Comparison of ENCODE assay signal across 9 cellular contexts in genomic region chr11:117094776-117095175, GRCh38. TPM values are rescaled to one million over a fixed set of nuclear protein-coding genes. Genes with fewer than 3 reads are reported as not detected.
DNase-seq lines count a peak whose midpoint lies in the region; ATAC-seq and TF ChIP-seq lines count a peak whose summit lies in the region.
"Had no signal": no experiment of that assay in that cellular context is flagged by ENCODE, and none has a peak within 500 bp of the region (broad histone marks: within the 10 kb centered on the region; RNA-seq: fewer than 3 reads in every experiment).

No MANE protein-coding gene starts in this region.

- peaks cover 5% of the 10 kb centered on the region for H3K9me3 Mint-ChIP-seq in stimulated activated naive CD8-positive, alpha-beta T cell treated with anti-CD3 and anti-CD28 coated beads, Interleukin-15, Interleukin-2, amounts not matched to agents 100 ng/mL and 50 ng/mL, for 24 hours
- H3K9me3 Mint-ChIP-seq in memory B cell, result peaks cover 4% of the 10 kb centered on the region

- H3K4me3 ChIP-seq in cardiac fibroblast (replicated peaks in 1 of 2; ENCODE audit: low read depth in 2 of 2, low read length in 2 of 2) (no peak overlapping the region), uterus (no peak overlapping the region)

- no peaks in the 10 kb centered on the region for H3K27me3 ChIP-seq in uterus

- no peaks in the 10 kb centered on the region for H3K4me1 ChIP-seq in uterus

- no peak for ATAC-seq in stimulated activated naive CD8-positive, alpha-beta T cell treated with anti-CD3 and anti-CD28 coated beads, Interleukin-15, Interleukin-2, amounts not matched to agents 100 U/mL and 50 U/mL, for 24 hours
- no peak for ATAC-seq in memory B cell (ENCODE audit: low read depth)
- ATAC-seq in GM18517 (IDR thresholded peaks at IDR 0.05; ENCODE audit: unreplicated experiment), result no peak
- ATAC-seq in HG02970 (IDR thresholded peaks at IDR 0.05; ENCODE audit: low FRiP score, unreplicated experiment), result no peak
- ATAC-seq in HG02852 (IDR thresholded peaks at IDR 0.05; ENCODE audit: unreplicated experiment), result no peak

- H3K9me3 ChIP-seq in uterus, result no peaks in the 10 kb centered on the region

- intact Hi-C loops in uterus (cut with DNase I; ENCODE audit: low total_unique reads), result no loop called here

- no peak for TF ChIP-seq POLR2A in uterus (IDR thresholded peaks at IDR 0.05)

- no peaks in the 10 kb centered on the region for H3K36me3 ChIP-seq in uterus

- no peak for DNase-seq in stimulated activated naive CD8-positive, alpha-beta T cell treated with anti-CD3 and anti-CD28 coated beads, Interleukin-15, Interleukin-2, amounts not matched to agents 100 U/mL and 50 U/mL, for 24 hours
- DNase-seq in cardiac fibroblast (ENCODE audit: low read depth in 2 of 2) (peak; percentile 44 to 58), memory B cell (ENCODE audit: low spot score in 2 of 2) (no peak), uterus (no peak)
- DNase-seq: GOT3 had no signal

- peak overlapping the region; percentile 95 for H3K27ac Mint-ChIP-seq in stimulated activated naive CD8-positive, alpha-beta T cell treated with anti-CD3 and anti-CD28 coated beads, Interleukin-15, Interleukin-2, amounts not matched to agents 100 ng/mL and 50 ng/mL, for 24 hours
- H3K27ac Mint-ChIP-seq in memory B cell, result peak overlapping the region; percentile 42

- no peaks in the 10 kb centered on the region for H3K27me3 Mint-ChIP-seq in stimulated activated naive CD8-positive, alpha-beta T cell treated with anti-CD3 and anti-CD28 coated beads, Interleukin-15, Interleukin-2, amounts not matched to agents 100 ng/mL and 50 ng/mL, for 24 hours
- no peaks in the 10 kb centered on the region for H3K27me3 Mint-ChIP-seq in memory B cell

- H3K4me3 Mint-ChIP-seq in stimulated activated naive CD8-positive, alpha-beta T cell treated with anti-CD3 and anti-CD28 coated beads, Interleukin-15, Interleukin-2, amounts not matched to agents 100 ng/mL and 50 ng/mL, for 24 hours, result peak overlapping the region; percentile 99
- peak overlapping the region; percentile 92 for H3K4me3 Mint-ChIP-seq in memory B cell

- TF ChIP-seq CTCF in cardiac fibroblast (IDR thresholded peaks at IDR 0.05; ENCODE audit: low read depth, low read length) (no peak), uterus (IDR thresholded peaks at IDR 0.05) (no peak)

- H3K36me3 Mint-ChIP-seq in stimulated activated naive CD8-positive, alpha-beta T cell treated with anti-CD3 and anti-CD28 coated beads, Interleukin-15, Interleukin-2, amounts not matched to agents 100 ng/mL and 50 ng/mL, for 24 hours (ENCODE audit: low read depth), result peaks cover 27% of the 10 kb centered on the region
- peaks cover 9% of the 10 kb centered on the region for H3K36me3 Mint-ChIP-seq in memory B cell

- peaks cover 86% of the 10 kb centered on the region for H3K4me1 Mint-ChIP-seq in stimulated activated naive CD8-positive, alpha-beta T cell treated with anti-CD3 and anti-CD28 coated beads, Interleukin-15, Interleukin-2, amounts not matched to agents 100 ng/mL and 50 ng/mL, for 24 hours (ENCODE audit: low read depth)
- H3K4me1 Mint-ChIP-seq in memory B cell, result peaks cover 67% of the 10 kb centered on the region

- H3K27ac ChIP-seq in uterus, result peak overlapping the region; percentile 97 to 99

RNA-seq across cellular contexts. Expression of gene SIK3, which starts 3.5 kb away (rescaled TPM):
- total RNA-seq in uterus, result 10 to 100 TPM; 14.1 to 77.0 (median 40.7) TPM

RNA-seq across cellular contexts. Expression of gene PAFAH1B2, which starts 49.3 kb away (rescaled TPM):
- 100 to 1,000 TPM in 3 of 4 donors, 10 to 100 TPM in 1; 62.8 to 154 (median 128) TPM for total RNA-seq in uterus

Comparison
In these comparisons a context has a peak if more than half of its experiments do, and no peak if none do; other contexts are left out.
1. DNase-seq: peak in cardiac fibroblast (2 of 2); none in stimulated activated naive CD8-positive, alpha-beta T cell treated with anti-CD3 and anti-CD28 coated beads, Interleukin-15, Interleukin-2, amounts not matched to agents 100 U/mL and 50 U/mL, for 24 hours (single experiment), memory B cell (0 of 2) and uterus (0 of 2).